In the genomic region with DNA sequence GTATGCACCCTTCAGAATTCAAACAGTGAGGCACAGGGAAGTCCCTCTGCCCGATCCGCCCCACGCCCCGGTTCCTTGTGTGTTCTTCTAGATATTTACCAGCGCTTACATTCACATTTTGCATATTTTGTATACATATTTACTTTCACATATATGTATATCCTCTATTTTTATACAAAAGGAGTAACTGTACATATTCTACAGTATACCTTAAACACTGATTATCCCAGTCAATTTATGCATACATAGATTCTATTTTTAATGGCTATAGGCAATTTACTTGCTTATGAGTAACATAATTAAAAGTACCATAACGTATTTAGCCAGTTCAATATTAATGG, we compare ENCODE assay signal across 8 cellular contexts. TPM values are rescaled to one million over a fixed set of nuclear protein-coding genes. Genes with fewer than 3 reads are reported as not detected.
DNase-seq lines count a peak whose midpoint lies in the region; ATAC-seq and TF ChIP-seq lines count a peak whose summit lies in the region.

No MANE protein-coding gene starts in this region.

- intact Hi-C loops in body of pancreas (cut with DNase I): no loop called here

- DNase-seq in stimulated activated naive CD8-positive, alpha-beta T cell treated with anti-CD3 and anti-CD28 coated beads, Interleukin-15, Interleukin-2, amounts not matched to agents 100 U/mL and 50 U/mL, for 24 hours: no peak
- no peak for DNase-seq in body of pancreas
- DNase-seq in medulla oblongata (ENCODE audit: extremely low spot score): no peak

- ATAC-seq in stimulated activated naive CD8-positive, alpha-beta T cell treated with anti-CD3 and anti-CD28 coated beads, Interleukin-15, Interleukin-2, amounts not matched to agents 100 U/mL and 50 U/mL, for 24 hours: no peak
- no peak for ATAC-seq in body of pancreas
- ATAC-seq in GM21447 (IDR thresholded peaks at IDR 0.05; ENCODE audit: unreplicated experiment): no peak
- ATAC-seq in HG03378 (IDR thresholded peaks at IDR 0.05; ENCODE audit: unreplicated experiment): no peak
- ATAC-seq in HG03175 (IDR thresholded peaks at IDR 0.05; ENCODE audit: unreplicated experiment): no peak

- H3K9me3 ChIP-seq in body of pancreas (no peaks in the 10 kb centered on the region), mucosa of stomach (ENCODE audit: control insufficient read depth, low read length) (no peaks in the 10 kb centered on the region)

- TF ChIP-seq POLR2A in body of pancreas (IDR thresholded peaks at IDR 0.05): no peak

- H3K4me3 ChIP-seq in body of pancreas (no peak overlapping the region), mucosa of stomach (ENCODE audit: low read length) (peak overlapping the region; percentile 85)

- H3K36me3 Mint-ChIP-seq in stimulated activated naive CD8-positive, alpha-beta T cell treated with anti-CD3 and anti-CD28 coated beads, Interleukin-15, Interleukin-2, amounts not matched to agents 100 ng/mL and 50 ng/mL, for 24 hours (ENCODE audit: low read depth): peaks cover 29% of the 10 kb centered on the region

- H3K4me1 Mint-ChIP-seq in stimulated activated naive CD8-positive, alpha-beta T cell treated with anti-CD3 and anti-CD28 coated beads, Interleukin-15, Interleukin-2, amounts not matched to agents 100 ng/mL and 50 ng/mL, for 24 hours (ENCODE audit: low read depth): peaks cover 29% of the 10 kb centered on the region

- H3K4me3 Mint-ChIP-seq in stimulated activated naive CD8-positive, alpha-beta T cell treated with anti-CD3 and anti-CD28 coated beads, Interleukin-15, Interleukin-2, amounts not matched to agents 100 ng/mL and 50 ng/mL, for 24 hours: peak overlapping the region; percentile 98

- WGBS in body of pancreas, 2 donors: 2 to 5% methylated on average over 6 of the region's 6 CpGs

- H3K27ac Mint-ChIP-seq in stimulated activated naive CD8-positive, alpha-beta T cell treated with anti-CD3 and anti-CD28 coated beads, Interleukin-15, Interleukin-2, amounts not matched to agents 100 ng/mL and 50 ng/mL, for 24 hours: no peak overlapping the region

- H3K27ac ChIP-seq in body of pancreas: peak overlapping the region in 3 of 4 donors; percentile 68 to 86 (median 83)

- peaks cover 0 to 4% of the 10 kb centered on the region in 2 donors for H3K36me3 ChIP-seq in body of pancreas (replicated peaks in 1 of 2; ENCODE audit: insufficient read depth in 1 of 2, low read depth in 2 of 2)
- H3K36me3 ChIP-seq in mucosa of stomach (ENCODE audit: control insufficient read depth, insufficient read depth, low read length): no peaks in the 10 kb centered on the region

- H3K27me3 ChIP-seq in body of pancreas (no peaks in the 10 kb centered on the region), mucosa of stomach (ENCODE audit: control insufficient read depth, insufficient read depth, low read length) (no peaks in the 10 kb centered on the region)

- peak in 1 of 7 experiments; percentile 3 for TF ChIP-seq CTCF in body of pancreas (IDR thresholded peaks at IDR 0.05)

- peaks cover 4% of the 10 kb centered on the region for H3K27me3 Mint-ChIP-seq in stimulated activated naive CD8-positive, alpha-beta T cell treated with anti-CD3 and anti-CD28 coated beads, Interleukin-15, Interleukin-2, amounts not matched to agents 100 ng/mL and 50 ng/mL, for 24 hours

- no peaks in the 10 kb centered on the region for H3K9me3 Mint-ChIP-seq in stimulated activated naive CD8-positive, alpha-beta T cell treated with anti-CD3 and anti-CD28 coated beads, Interleukin-15, Interleukin-2, amounts not matched to agents 100 ng/mL and 50 ng/mL, for 24 hours

- H3K4me1 ChIP-seq in body of pancreas (peaks cover 16% of the 10 kb centered on the region), mucosa of stomach (ENCODE audit: control insufficient read depth, insufficient read depth, low read length) (peaks cover 8% of the 10 kb centered on the region)

- H3K9ac ChIP-seq in mucosa of stomach (ENCODE audit: low read length): peak overlapping the region; percentile 96

RNA-seq across cellular contexts. Expression of gene DUSP11, which starts 0.3 kb away (rescaled TPM):
- total RNA-seq in body of pancreas: 10 to 100 TPM; 10.9 to 13.7 TPM

RNA-seq across cellular contexts. Expression of gene C2orf78, which starts 3.8 kb away (rescaled TPM):
- total RNA-seq in body of pancreas: not detected

RNA-seq across cellular contexts. Expression of gene TPRKB, which starts 43.1 kb away (rescaled TPM):
- total RNA-seq in body of pancreas: 10 to 100 TPM; 12.5 to 14.5 TPM

RNA-seq across cellular contexts. Expression of gene STAMBP, which starts 48.5 kb away (rescaled TPM):
- 10 to 100 TPM in 1 of 2 donors, 1 to 10 TPM in 1; 9.2 to 10.4 TPM for total RNA-seq in body of pancreas
